8 cellular contexts compared by ENCODE assay signal in genomic region chr9:99820330-99821186, GRCh38. TPM values are rescaled to one million over a fixed set of nuclear protein-coding genes. Genes with fewer than 3 reads are reported as not detected.
A peak's percentile ranks its signal among the peaks of the same experiment; 100 is the strongest.
DNase-seq lines count a peak whose midpoint lies in the region; ATAC-seq, FAIRE-seq and TF ChIP-seq lines count a peak whose summit lies in the region.

No MANE protein-coding gene starts in this region.

- peak overlapping the region; percentile 69 for H3K9ac ChIP-seq in GM12878 (ENCODE audit: control insufficient read depth, insufficient read depth, low read length)

- intact Hi-C loops in GM12878 (cut with micrococcal nuclease; ENCODE audit: unreplicated experiment) = loop anchor here (2.0 to 5.0 kb wide), 6 partner anchors 228 to 636 kb away; partner anchors contain the start of genes ALG2 and SEC61B

- no peak for TF ChIP-seq RAD21 in GM12878 (IDR thresholded peaks at IDR 0.05; ENCODE audit: insufficient read depth, low read depth, low read length)

- H3K79me2 ChIP-seq in GM12878 (ENCODE audit: control insufficient read depth, insufficient read depth, low read length) (peaks cover 2% of the 10 kb centered on the region), hepatocyte (peaks cover 14% of the 10 kb centered on the region)

- no peak for TF ChIP-seq EP300 in GM12878 (IDR thresholded peaks at IDR 0.05; ENCODE audit: borderline replicate concordance in 1 of 2, control insufficient read depth in 1 of 2, low read depth in 2 of 2, low read length in 2 of 2)

- ATAC-seq in GM12878 (peak; percentile 10), GM18909 (IDR thresholded peaks at IDR 0.05; ENCODE audit: poor library complexity, unreplicated experiment) (no peak), GM18517 (IDR thresholded peaks at IDR 0.05; ENCODE audit: unreplicated experiment) (no peak)

- no peaks in the 10 kb centered on the region for H3K9me2 ChIP-seq in hepatocyte (replicated peaks; ENCODE audit: insufficient read depth)

- POLR2A ChIA-PET in GM12878 (lab: Charles Lee) = interaction anchor here (0.6 kb wide), 1 partner anchor 637 kb away, joined by 6 read pairs; no protein-coding TSS in a partner anchor

- no TSS peak for BruUV-seq in GM12878 (replicated peaks; lab: Mats Ljungman, UMichigan)

- no peak for TF ChIP-seq POLR2A in GM12878 (IDR thresholded peaks at IDR 0.05; ENCODE audit: low read depth, low read length)

- in situ Hi-C loops in GM12878 (cut with MboI) = loop anchor here (25.0 kb wide), 2 partner anchors 192 to 392 kb away; no protein-coding TSS in a partner anchor

- no peak for TF ChIP-seq CTCF in GM12878 (IDR thresholded peaks at IDR 0.05 in 2 of 3, conservative IDR thresholded peaks at IDR 0.05 in 1 of 3; ENCODE audit: control insufficient read depth in 2 of 3, extremely low read depth in 1 of 3, insufficient read depth in 1 of 3, low read depth in 3 of 3, low read length in 3 of 3)
- no peak for TF ChIP-seq CTCF in hepatocyte (IDR thresholded peaks at IDR 0.05; ENCODE audit: poor library complexity)

- SMC1A ChIA-PET in GM12878 (lab: Charles Lee; ENCODE audit: uncharacterized antibody, unreplicated experiment) = interaction anchor here (0.8 to 2.0 kb wide), 6 partner anchors 9 to 638 kb away, joined by 3 to 7 read pairs (median 4); no protein-coding TSS in a partner anchor

- H3K27me3 ChIP-seq in GM12878 (replicated peaks in 1 of 2; ENCODE audit: control insufficient read depth in 2 of 2, insufficient read depth in 2 of 2, low read length in 1 of 2) = peaks cover 0 to 7% of the 10 kb centered on the region in 2 experiments; a peak in 2 of 4 replicates
- peaks cover 29% of the 10 kb centered on the region for H3K27me3 ChIP-seq in hepatocyte

- H3K4me1 ChIP-seq in GM12878 (ENCODE audit: control insufficient read depth, insufficient read depth, low read length) (peaks cover 17% of the 10 kb centered on the region), hepatocyte (ENCODE audit: insufficient read depth) (peaks cover 32% of the 10 kb centered on the region)

- CTCF ChIA-PET in GM12878 (lab: Yijun Ruan, JAX) = interaction anchor here (0.9 to 2.5 kb wide), 7 partner anchors 10 to 657 kb away, joined by 3 to 6 read pairs (median 4); no protein-coding TSS in a partner anchor

- RAD21 ChIA-PET in GM12878 (lab: Charles Lee; ENCODE audit: unreplicated experiment) = interaction anchor here (0.6 to 2.2 kb wide), 6 partner anchors 10 to 657 kb away, joined by 3 to 6 read pairs (median 4); no protein-coding TSS in a partner anchor

- under 1% methylated on average over 34 of the region's 34 CpGs for WGBS in GM12878 (ENCODE audit: insufficient coverage, insufficient replicate concordance, low lambda C conversion rate, missing lambda C conversion rate)
- 2% methylated on average over 34 of the region's 34 CpGs for WGBS in hepatocyte (ENCODE audit: low lambda C conversion rate, missing lambda C conversion rate)

- H3K4me3 ChIP-seq in GM12878 (peak overlapping the region; percentile 91), hepatocyte (peak overlapping the region; percentile 87)

- H3K36me3 ChIP-seq in GM12878 (ENCODE audit: control insufficient read depth in 2 of 2, insufficient read depth in 2 of 2, low read length in 1 of 2) (no peaks in the 10 kb centered on the region), hepatocyte (replicated peaks; ENCODE audit: insufficient read depth, low read depth) (no peaks in the 10 kb centered on the region)

- peak; percentile 13 for FAIRE-seq in GM12878 (lab: Jason Lieb, UNC)

- peak overlapping the region; percentile 85 for H3K4me2 ChIP-seq in GM12878 (ENCODE audit: control insufficient read depth, insufficient read depth)
- H3K4me2 ChIP-seq in hepatocyte = peak overlapping the region; percentile 94

- H2AFZ ChIP-seq in GM12878 (ENCODE audit: control insufficient read depth, low read depth, low read length) = peak overlapping the region; percentile 80
- H2AFZ ChIP-seq in hepatocyte = peak overlapping the region; percentile 77

- H4K20me1 ChIP-seq in GM12878 (ENCODE audit: control insufficient read depth, insufficient read depth) (no peaks in the 10 kb centered on the region; the same call in 1 of the 2 replicates), hepatocyte (ENCODE audit: insufficient read depth, poor library complexity, severe bottlenecking) (no peaks in the 10 kb centered on the region)

- H3K9me3 ChIP-seq in GM12878 (replicated peaks; ENCODE audit: control insufficient read depth, insufficient read depth, low read length) (no peaks in the 10 kb centered on the region), hepatocyte (ENCODE audit: low read depth) (no peaks in the 10 kb centered on the region)

- DNase-seq in COLO668 (lab: John Stamatoyannopoulos, UW; ENCODE audit: unreplicated experiment) (peak; percentile 51), HuH-7.5 (ENCODE audit: low spot score) (peak; percentile 47), T-helper 1 cell (peak; percentile 8 to 49 (median 38)), GM12878 (ENCODE audit: low read depth, low spot score) (no peak), hepatocyte (ENCODE audit: low spot score) (peak; percentile 73), renal cortical epithelial cell (ENCODE audit: low read depth) (peak; percentile 58)

- peak overlapping the region; percentile 75 for H3K27ac ChIP-seq in GM12878 (ENCODE audit: control insufficient read depth, insufficient read depth)
- H3K27ac ChIP-seq in hepatocyte = peak overlapping the region; percentile 88

TF ChIP-seq in GM12878, 131 proteins besides CTCF, POLR2A, EP300 and RAD21 (continues in another document):
- TF ChIP-seq TCF12 (IDR thresholded peaks at IDR 0.05; ENCODE audit: low read depth, low read length) = 0 out of 2 replicates have a peak, but pooled peaks have one; percentile 12
- peak; percentile 53 to 72 for TF ChIP-seq BHLHE40 (IDR thresholded peaks at IDR 0.05; ENCODE audit: borderline replicate concordance in 1 of 2, low read depth in 2 of 2, low read length in 1 of 2)
- TF ChIP-seq RAD51 (IDR thresholded peaks at IDR 0.05) = peak; percentile 11; the same call in 1 of the 2 replicates
- no peak for TF ChIP-seq HDAC6 (IDR thresholded peaks at IDR 0.05; ENCODE audit: unreplicated experiment)
- TF ChIP-seq GATAD2B (conservative IDR thresholded peaks at IDR 0.05; ENCODE audit: low read depth) = peak; percentile 1
- 0 out of 2 replicates have a peak, but pooled peaks have one; percentile 38 for TF ChIP-seq STAT1 (conservative IDR thresholded peaks at IDR 0.05)
- TF ChIP-seq BCL11A (IDR thresholded peaks at IDR 0.05; ENCODE audit: low read depth, low read length) = 0 out of 2 replicates have a peak, but pooled peaks have one; percentile 20
- TF ChIP-seq MEF2B (IDR thresholded peaks at IDR 0.05; ENCODE audit: partially characterized antibody, poor library complexity, severe bottlenecking) = no peak
- peak in 1 of 2 experiments; percentile 16; a peak in 1 of 4 replicates for TF ChIP-seq ETV6 (conservative IDR thresholded peaks at IDR 0.05 in 1 of 2, IDR thresholded peaks at IDR 0.05 in 1 of 2; ENCODE audit: borderline replicate concordance in 1 of 2, low read depth in 1 of 2)
- TF ChIP-seq MXI1 (IDR thresholded peaks at IDR 0.05; ENCODE audit: low read depth, low read length) = peak; percentile 75; the same call in 1 of the 2 replicates
- TF ChIP-seq MEF2A (IDR thresholded peaks at IDR 0.05; ENCODE audit: insufficient read depth, low read depth, low read length) = peak; percentile 89
- 0 out of 2 replicates have a peak, but pooled peaks have one; percentile 16 for TF ChIP-seq TBL1XR1 (IDR thresholded peaks at IDR 0.05; ENCODE audit: low read depth, low read length)
- TF ChIP-seq MAX (IDR thresholded peaks at IDR 0.05; ENCODE audit: low read depth, low read length) = peak; percentile 27; the same call in 1 of the 2 replicates
- TF ChIP-seq IKZF1 (conservative IDR thresholded peaks at IDR 0.05) = no peak
- peak; percentile 68; the same call in 1 of the 2 replicates for TF ChIP-seq SMARCA5 (IDR thresholded peaks at IDR 0.05)
- no peak for TF ChIP-seq CREB1 (IDR thresholded peaks at IDR 0.05; ENCODE audit: low read depth)
- TF ChIP-seq JUNB (IDR thresholded peaks at IDR 0.05) = peak; percentile 64
- no peak for TF ChIP-seq SREBF2 (IDR thresholded peaks at IDR 0.05; ENCODE audit: low read length)
- no peak for TF ChIP-seq KLF5 (IDR thresholded peaks at IDR 0.05; ENCODE audit: partially characterized antibody)
- no peak for TF ChIP-seq HDAC2 (IDR thresholded peaks at IDR 0.05)
- TF ChIP-seq ZNF207 (IDR thresholded peaks at IDR 0.05; ENCODE audit: borderline replicate concordance) = no peak
- TF ChIP-seq CBFB (IDR thresholded peaks at IDR 0.05; ENCODE audit: low read depth) = peak; percentile 16; the same call in 1 of the 2 replicates
- 0 out of 2 replicates have a peak, but pooled peaks have one; percentile 38 for TF ChIP-seq CHD1 (IDR thresholded peaks at IDR 0.05; ENCODE audit: low read depth, low read length)
- peak; percentile 82; the same call in 1 of the 2 replicates for TF ChIP-seq SIN3A (IDR thresholded peaks at IDR 0.05; ENCODE audit: low read depth, low read length)
- TF ChIP-seq BACH1 (IDR thresholded peaks at IDR 0.05; ENCODE audit: borderline replicate concordance) = 0 out of 2 replicates have a peak, but pooled peaks have one; percentile 10

RNA-seq across cellular contexts. Expression of gene NR4A3, which starts 1.1 kb away (rescaled TPM):
- 6.2 and 7.1 TPM in 2 replicates for total RNA-seq in GM12878 (2013; cell fraction: nucleolus; rRNA removed)
- total RNA-seq in GM12878 (2014; rRNA removed) = 0.54 and 0.79 TPM in 2 replicates
- 0.40 and 0.51 TPM in 2 replicates for total RNA-seq in GM12878 (2014; rRNA removed; fragmentation: Illumina TruSeq; extraction: Trizol)
- total RNA-seq in GM12878 (2021) = 2.1 and 2.6 TPM in 2 replicates
- 0.46 TPM for polyA plus RNA-seq in GM12878 (2011; ENCODE audit: low read depth)
- polyA plus RNA-seq in GM12878 (2011; rRNA removed) = 0.64 and 0.79 TPM in 2 replicates
- polyA plus RNA-seq in GM12878 (2011; cell fraction: cytosol; rRNA removed) = 0.33 and 0.58 TPM in 2 replicates
- polyA plus RNA-seq in GM12878 (2011; cell fraction: nucleus; rRNA removed) = 1.4 and 1.7 TPM in 2 replicates
- 0.88 and 1.8 TPM in 2 replicates for polyA plus RNA-seq in GM12878 (2012)
- 1.1 and 1.6 TPM in 2 replicates for polyA plus RNA-seq in GM12878 (2014; fragmentation: Illumina TruSeq; extraction: Trizol)
- polyA plus RNA-seq in GM12878 (2014; fragmentation: Nextera tagmentation; extraction: Ambion mirVana) = under 1 TPM; 0.10 to 0.31 TPM
- 0.81 and 0.83 TPM in 2 replicates for polyA plus RNA-seq in GM12878 (2014; rRNA removed)
- polyA plus RNA-seq in GM12878 (2016; fragmentation: Nextera tagmentation; extraction: Ambion mirVana) = under 1 TPM in 1 of 2 experiments, not detected in 1; 0.04 TPM
- 0.73 and 0.88 TPM in 2 replicates for polyA minus RNA-seq in GM12878 (2011; rRNA and poly(A)+ RNA removed)
- polyA minus RNA-seq in GM12878 (2011; cell fraction: cytosol; rRNA and poly(A)+ RNA removed) = 0.73 and 1.1 TPM in 2 replicates
- 1.8 and 2.9 TPM in 2 replicates for polyA minus RNA-seq in GM12878 (2011; cell fraction: nucleus; rRNA and poly(A)+ RNA removed)
- 2.2 and 2.4 TPM in 2 replicates for total RNA-seq in hepatocyte
- polyA plus RNA-seq in hepatocyte = 2.9 and 6.1 TPM in 2 replicates
- total RNA-seq in renal cortical epithelial cell = 0.15 and 0.35 TPM in 2 replicates
